In the genomic region with DNA sequence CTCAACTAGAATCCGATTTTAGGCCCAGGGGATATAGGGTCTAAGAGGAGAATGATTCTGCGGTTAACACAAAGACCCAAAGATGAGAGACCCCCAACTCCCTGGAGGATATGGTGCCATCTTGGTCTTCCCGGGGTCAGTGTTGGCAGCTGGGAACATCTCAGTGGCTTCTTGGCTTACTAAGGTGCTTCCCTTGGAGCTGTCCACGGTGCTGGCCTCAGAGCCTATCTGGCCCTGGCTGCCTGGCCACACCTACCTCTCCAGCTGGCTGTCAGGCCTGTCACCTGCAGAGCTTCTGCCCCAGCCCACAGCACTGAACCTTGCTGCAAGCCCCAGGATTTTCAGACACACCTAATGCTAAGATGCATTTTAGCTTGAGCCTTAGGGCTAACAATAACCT, we compare ENCODE assay signal across 1 cellular context.
TF ChIP-seq lines count a peak whose summit lies in the region.

No MANE protein-coding gene starts in this region.

TF ChIP-seq in K562, 482 proteins besides CTCF, POLR2A, EP300 and RAD21 (continued from another document and continues in another):
- TF ChIP-seq, protein P1, sequence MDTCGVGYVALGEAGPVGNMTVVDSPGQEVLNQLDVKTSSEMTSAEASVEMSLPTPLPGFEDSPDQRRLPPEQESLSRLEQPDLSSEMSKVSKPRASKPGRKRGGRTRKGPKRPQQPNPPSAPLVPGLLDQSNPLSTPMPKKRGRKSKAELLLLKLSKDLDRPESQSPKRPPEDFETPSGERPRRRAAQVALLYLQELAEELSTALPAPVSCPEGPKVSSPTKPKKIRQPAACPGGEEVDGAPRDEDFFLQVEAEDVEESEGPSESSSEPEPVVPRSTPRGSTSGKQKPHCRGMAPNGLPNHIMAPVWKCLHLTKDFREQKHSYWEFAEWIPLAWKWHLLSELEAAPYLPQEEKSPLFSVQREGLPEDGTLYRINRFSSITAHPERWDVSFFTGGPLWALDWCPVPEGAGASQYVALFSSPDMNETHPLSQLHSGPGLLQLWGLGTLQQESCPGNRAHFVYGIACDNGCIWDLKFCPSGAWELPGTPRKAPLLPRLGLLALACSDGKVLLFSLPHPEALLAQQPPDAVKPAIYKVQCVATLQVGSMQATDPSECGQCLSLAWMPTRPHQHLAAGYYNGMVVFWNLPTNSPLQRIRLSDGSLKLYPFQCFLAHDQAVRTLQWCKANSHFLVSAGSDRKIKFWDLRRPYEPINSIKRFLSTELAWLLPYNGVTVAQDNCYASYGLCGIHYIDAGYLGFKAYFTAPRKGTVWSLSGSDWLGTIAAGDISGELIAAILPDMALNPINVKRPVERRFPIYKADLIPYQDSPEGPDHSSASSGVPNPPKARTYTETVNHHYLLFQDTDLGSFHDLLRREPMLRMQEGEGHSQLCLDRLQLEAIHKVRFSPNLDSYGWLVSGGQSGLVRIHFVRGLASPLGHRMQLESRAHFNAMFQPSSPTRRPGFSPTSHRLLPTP (IDR thresholded peaks at IDR 0.05; ENCODE audit: borderline replicate concordance, extremely low read depth, insufficient read length), result no peak
- TF ChIP-seq SRSF1 (IDR thresholded peaks at IDR 0.05; ENCODE audit: low read depth, low read length) (no peak), ZNF79 (CRISPR knock-in tag; IDR thresholded peaks at IDR 0.05; ENCODE audit: low read depth) (no peak), YBX1 (IDR thresholded peaks at IDR 0.05) (no peak), MCM5 (IDR thresholded peaks at IDR 0.05; ENCODE audit: low read depth) (no peak), ZNF507 (tag; conservative IDR thresholded peaks at IDR 0.05) (no peak), ZNF551 (CRISPR knock-in tag; IDR thresholded peaks at IDR 0.05) (no peak), ZNF584 (CRISPR knock-in tag; IDR thresholded peaks at IDR 0.05; ENCODE audit: low read depth) (peak; percentile 73; the same call in 1 of the 2 replicates), SP1 (CRISPR knock-in tag; IDR thresholded peaks at IDR 0.05) (no peak), ZNF197 (CRISPR knock-in tag; IDR thresholded peaks at IDR 0.05; ENCODE audit: low read depth) (peak; percentile 77), SRSF3 (IDR thresholded peaks at IDR 0.05; ENCODE audit: insufficient read depth, low read length) (no peak), ZNF668 (CRISPR knock-in tag; IDR thresholded peaks at IDR 0.05) (no peak), ZNF408 (CRISPR knock-in tag; IDR thresholded peaks at IDR 0.05; ENCODE audit: low read depth) (no peak), HDAC6 (IDR thresholded peaks at IDR 0.05; ENCODE audit: low read depth, low read length) (no peak), KLF6 (CRISPR knock-in tag; IDR thresholded peaks at IDR 0.05; ENCODE audit: borderline replicate concordance) (0 out of 2 replicates have a peak, but pooled peaks have one; percentile 31), ZNF347 (CRISPR knock-in tag; IDR thresholded peaks at IDR 0.05; ENCODE audit: low read depth) (no peak), DMBX1 (CRISPR knock-in tag; IDR thresholded peaks at IDR 0.05; ENCODE audit: borderline replicate concordance) (peak; percentile 81; the same call in 1 of the 2 replicates), SREBF1 (IDR thresholded peaks at IDR 0.05; ENCODE audit: borderline replicate concordance, low read depth, low read length) (no peak), KLF1 (tag; IDR thresholded peaks at IDR 0.05) (no peak), ZNF324 (CRISPR knock-in tag; IDR thresholded peaks at IDR 0.05) (no peak), SIN3A (IDR thresholded peaks at IDR 0.05; ENCODE audit: borderline replicate concordance in 2 of 2, control insufficient read depth in 1 of 2, low read depth in 2 of 2, low read length in 2 of 2) (peak; percentile 81 to 88; a peak in 2 of 4 replicates)
- TF ChIP-seq, protein P2, sequence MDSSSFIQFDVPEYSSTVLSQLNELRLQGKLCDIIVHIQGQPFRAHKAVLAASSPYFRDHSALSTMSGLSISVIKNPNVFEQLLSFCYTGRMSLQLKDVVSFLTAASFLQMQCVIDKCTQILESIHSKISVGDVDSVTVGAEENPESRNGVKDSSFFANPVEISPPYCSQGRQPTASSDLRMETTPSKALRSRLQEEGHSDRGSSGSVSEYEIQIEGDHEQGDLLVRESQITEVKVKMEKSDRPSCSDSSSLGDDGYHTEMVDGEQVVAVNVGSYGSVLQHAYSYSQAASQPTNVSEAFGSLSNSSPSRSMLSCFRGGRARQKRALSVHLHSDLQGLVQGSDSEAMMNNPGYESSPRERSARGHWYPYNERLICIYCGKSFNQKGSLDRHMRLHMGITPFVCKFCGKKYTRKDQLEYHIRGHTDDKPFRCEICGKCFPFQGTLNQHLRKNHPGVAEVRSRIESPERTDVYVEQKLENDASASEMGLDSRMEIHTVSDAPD (CRISPR knock-in tag; IDR thresholded peaks at IDR 0.05), result no peak
- TF ChIP-seq, protein P3, sequence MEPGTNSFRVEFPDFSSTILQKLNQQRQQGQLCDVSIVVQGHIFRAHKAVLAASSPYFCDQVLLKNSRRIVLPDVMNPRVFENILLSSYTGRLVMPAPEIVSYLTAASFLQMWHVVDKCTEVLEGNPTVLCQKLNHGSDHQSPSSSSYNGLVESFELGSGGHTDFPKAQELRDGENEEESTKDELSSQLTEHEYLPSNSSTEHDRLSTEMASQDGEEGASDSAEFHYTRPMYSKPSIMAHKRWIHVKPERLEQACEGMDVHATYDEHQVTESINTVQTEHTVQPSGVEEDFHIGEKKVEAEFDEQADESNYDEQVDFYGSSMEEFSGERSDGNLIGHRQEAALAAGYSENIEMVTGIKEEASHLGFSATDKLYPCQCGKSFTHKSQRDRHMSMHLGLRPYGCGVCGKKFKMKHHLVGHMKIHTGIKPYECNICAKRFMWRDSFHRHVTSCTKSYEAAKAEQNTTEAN (CRISPR knock-in tag; IDR thresholded peaks at IDR 0.05), result no peak
- TF ChIP-seq, protein P4, sequence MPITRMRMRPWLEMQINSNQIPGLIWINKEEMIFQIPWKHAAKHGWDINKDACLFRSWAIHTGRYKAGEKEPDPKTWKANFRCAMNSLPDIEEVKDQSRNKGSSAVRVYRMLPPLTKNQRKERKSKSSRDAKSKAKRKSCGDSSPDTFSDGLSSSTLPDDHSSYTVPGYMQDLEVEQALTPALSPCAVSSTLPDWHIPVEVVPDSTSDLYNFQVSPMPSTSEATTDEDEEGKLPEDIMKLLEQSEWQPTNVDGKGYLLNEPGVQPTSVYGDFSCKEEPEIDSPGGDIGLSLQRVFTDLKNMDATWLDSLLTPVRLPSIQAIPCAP (CRISPR knock-in tag; IDR thresholded peaks at IDR 0.05; ENCODE audit: borderline replicate concordance), result no peak
- TF ChIP-seq, protein P5, sequence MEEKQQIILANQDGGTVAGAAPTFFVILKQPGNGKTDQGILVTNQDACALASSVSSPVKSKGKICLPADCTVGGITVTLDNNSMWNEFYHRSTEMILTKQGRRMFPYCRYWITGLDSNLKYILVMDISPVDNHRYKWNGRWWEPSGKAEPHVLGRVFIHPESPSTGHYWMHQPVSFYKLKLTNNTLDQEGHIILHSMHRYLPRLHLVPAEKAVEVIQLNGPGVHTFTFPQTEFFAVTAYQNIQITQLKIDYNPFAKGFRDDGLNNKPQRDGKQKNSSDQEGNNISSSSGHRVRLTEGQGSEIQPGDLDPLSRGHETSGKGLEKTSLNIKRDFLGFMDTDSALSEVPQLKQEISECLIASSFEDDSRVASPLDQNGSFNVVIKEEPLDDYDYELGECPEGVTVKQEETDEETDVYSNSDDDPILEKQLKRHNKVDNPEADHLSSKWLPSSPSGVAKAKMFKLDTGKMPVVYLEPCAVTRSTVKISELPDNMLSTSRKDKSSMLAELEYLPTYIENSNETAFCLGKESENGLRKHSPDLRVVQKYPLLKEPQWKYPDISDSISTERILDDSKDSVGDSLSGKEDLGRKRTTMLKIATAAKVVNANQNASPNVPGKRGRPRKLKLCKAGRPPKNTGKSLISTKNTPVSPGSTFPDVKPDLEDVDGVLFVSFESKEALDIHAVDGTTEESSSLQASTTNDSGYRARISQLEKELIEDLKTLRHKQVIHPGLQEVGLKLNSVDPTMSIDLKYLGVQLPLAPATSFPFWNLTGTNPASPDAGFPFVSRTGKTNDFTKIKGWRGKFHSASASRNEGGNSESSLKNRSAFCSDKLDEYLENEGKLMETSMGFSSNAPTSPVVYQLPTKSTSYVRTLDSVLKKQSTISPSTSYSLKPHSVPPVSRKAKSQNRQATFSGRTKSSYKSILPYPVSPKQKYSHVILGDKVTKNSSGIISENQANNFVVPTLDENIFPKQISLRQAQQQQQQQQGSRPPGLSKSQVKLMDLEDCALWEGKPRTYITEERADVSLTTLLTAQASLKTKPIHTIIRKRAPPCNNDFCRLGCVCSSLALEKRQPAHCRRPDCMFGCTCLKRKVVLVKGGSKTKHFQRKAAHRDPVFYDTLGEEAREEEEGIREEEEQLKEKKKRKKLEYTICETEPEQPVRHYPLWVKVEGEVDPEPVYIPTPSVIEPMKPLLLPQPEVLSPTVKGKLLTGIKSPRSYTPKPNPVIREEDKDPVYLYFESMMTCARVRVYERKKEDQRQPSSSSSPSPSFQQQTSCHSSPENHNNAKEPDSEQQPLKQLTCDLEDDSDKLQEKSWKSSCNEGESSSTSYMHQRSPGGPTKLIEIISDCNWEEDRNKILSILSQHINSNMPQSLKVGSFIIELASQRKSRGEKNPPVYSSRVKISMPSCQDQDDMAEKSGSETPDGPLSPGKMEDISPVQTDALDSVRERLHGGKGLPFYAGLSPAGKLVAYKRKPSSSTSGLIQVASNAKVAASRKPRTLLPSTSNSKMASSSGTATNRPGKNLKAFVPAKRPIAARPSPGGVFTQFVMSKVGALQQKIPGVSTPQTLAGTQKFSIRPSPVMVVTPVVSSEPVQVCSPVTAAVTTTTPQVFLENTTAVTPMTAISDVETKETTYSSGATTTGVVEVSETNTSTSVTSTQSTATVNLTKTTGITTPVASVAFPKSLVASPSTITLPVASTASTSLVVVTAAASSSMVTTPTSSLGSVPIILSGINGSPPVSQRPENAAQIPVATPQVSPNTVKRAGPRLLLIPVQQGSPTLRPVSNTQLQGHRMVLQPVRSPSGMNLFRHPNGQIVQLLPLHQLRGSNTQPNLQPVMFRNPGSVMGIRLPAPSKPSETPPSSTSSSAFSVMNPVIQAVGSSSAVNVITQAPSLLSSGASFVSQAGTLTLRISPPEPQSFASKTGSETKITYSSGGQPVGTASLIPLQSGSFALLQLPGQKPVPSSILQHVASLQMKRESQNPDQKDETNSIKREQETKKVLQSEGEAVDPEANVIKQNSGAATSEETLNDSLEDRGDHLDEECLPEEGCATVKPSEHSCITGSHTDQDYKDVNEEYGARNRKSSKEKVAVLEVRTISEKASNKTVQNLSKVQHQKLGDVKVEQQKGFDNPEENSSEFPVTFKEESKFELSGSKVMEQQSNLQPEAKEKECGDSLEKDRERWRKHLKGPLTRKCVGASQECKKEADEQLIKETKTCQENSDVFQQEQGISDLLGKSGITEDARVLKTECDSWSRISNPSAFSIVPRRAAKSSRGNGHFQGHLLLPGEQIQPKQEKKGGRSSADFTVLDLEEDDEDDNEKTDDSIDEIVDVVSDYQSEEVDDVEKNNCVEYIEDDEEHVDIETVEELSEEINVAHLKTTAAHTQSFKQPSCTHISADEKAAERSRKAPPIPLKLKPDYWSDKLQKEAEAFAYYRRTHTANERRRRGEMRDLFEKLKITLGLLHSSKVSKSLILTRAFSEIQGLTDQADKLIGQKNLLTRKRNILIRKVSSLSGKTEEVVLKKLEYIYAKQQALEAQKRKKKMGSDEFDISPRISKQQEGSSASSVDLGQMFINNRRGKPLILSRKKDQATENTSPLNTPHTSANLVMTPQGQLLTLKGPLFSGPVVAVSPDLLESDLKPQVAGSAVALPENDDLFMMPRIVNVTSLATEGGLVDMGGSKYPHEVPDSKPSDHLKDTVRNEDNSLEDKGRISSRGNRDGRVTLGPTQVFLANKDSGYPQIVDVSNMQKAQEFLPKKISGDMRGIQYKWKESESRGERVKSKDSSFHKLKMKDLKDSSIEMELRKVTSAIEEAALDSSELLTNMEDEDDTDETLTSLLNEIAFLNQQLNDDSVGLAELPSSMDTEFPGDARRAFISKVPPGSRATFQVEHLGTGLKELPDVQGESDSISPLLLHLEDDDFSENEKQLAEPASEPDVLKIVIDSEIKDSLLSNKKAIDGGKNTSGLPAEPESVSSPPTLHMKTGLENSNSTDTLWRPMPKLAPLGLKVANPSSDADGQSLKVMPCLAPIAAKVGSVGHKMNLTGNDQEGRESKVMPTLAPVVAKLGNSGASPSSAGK (IDR thresholded peaks at IDR 0.05), result no peak
- TF ChIP-seq, protein P6, sequence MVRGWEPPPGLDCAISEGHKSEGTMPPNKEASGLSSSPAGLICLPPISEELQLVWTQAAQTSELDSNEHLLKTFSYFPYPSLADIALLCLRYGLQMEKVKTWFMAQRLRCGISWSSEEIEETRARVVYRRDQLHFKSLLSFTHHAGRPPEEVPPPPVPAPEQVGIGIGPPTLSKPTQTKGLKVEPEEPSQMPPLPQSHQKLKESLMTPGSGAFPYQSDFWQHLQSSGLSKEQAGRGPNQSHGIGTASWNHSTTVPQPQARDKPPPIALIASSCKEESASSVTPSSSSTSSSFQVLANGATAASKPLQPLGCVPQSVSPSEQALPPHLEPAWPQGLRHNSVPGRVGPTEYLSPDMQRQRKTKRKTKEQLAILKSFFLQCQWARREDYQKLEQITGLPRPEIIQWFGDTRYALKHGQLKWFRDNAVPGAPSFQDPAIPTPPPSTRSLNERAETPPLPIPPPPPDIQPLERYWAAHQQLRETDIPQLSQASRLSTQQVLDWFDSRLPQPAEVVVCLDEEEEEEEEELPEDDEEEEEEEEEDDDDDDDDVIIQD (CRISPR knock-in tag; IDR thresholded peaks at IDR 0.05), result no peak
- TF ChIP-seq, protein P7, sequence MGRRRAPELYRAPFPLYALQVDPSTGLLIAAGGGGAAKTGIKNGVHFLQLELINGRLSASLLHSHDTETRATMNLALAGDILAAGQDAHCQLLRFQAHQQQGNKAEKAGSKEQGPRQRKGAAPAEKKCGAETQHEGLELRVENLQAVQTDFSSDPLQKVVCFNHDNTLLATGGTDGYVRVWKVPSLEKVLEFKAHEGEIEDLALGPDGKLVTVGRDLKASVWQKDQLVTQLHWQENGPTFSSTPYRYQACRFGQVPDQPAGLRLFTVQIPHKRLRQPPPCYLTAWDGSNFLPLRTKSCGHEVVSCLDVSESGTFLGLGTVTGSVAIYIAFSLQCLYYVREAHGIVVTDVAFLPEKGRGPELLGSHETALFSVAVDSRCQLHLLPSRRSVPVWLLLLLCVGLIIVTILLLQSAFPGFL (CRISPR knock-in tag; IDR thresholded peaks at IDR 0.05), result no peak
- TF ChIP-seq, protein P8, sequence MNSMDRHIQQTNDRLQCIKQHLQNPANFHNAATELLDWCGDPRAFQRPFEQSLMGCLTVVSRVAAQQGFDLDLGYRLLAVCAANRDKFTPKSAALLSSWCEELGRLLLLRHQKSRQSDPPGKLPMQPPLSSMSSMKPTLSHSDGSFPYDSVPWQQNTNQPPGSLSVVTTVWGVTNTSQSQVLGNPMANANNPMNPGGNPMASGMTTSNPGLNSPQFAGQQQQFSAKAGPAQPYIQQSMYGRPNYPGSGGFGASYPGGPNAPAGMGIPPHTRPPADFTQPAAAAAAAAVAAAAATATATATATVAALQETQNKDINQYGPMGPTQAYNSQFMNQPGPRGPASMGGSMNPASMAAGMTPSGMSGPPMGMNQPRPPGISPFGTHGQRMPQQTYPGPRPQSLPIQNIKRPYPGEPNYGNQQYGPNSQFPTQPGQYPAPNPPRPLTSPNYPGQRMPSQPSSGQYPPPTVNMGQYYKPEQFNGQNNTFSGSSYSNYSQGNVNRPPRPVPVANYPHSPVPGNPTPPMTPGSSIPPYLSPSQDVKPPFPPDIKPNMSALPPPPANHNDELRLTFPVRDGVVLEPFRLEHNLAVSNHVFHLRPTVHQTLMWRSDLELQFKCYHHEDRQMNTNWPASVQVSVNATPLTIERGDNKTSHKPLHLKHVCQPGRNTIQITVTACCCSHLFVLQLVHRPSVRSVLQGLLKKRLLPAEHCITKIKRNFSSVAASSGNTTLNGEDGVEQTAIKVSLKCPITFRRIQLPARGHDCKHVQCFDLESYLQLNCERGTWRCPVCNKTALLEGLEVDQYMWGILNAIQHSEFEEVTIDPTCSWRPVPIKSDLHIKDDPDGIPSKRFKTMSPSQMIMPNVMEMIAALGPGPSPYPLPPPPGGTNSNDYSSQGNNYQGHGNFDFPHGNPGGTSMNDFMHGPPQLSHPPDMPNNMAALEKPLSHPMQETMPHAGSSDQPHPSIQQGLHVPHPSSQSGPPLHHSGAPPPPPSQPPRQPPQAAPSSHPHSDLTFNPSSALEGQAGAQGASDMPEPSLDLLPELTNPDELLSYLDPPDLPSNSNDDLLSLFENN (IDR thresholded peaks at IDR 0.05; ENCODE audit: low read depth in 2 of 2, low read length in 2 of 2), result no peak
